In the genomic region with DNA sequence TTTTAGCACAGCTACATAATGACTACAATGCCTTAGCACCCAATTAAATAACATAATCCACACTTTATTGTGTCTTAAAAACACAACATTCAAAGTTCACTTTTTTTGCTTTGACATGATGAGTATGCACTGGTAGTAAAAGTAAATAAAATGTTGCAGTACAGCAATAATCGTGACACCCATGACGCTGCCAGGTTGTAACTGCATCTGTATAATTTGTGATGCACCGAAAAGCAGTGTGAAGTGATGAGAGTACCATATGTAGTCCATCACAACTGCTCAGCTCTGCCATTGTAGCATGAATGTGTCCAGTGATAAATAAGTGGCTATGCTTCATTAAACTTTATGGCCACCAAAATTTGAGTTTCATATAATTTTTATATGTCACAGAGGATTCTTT, we compare ENCODE assay signal across 1 cellular context.
TF ChIP-seq lines count a peak whose summit lies in the region.

No MANE protein-coding gene starts in this region.

TF ChIP-seq in SK-N-SH, 30 proteins besides CTCF, POLR2A, EP300 and RAD21 (continued from another document):
- TF ChIP-seq, protein P1, sequence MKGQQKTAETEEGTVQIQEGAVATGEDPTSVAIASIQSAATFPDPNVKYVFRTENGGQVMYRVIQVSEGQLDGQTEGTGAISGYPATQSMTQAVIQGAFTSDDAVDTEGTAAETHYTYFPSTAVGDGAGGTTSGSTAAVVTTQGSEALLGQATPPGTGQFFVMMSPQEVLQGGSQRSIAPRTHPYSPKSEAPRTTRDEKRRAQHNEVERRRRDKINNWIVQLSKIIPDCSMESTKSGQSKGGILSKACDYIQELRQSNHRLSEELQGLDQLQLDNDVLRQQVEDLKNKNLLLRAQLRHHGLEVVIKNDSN (IDR thresholded peaks at IDR 0.05; ENCODE audit: borderline replicate concordance, low read depth) = no peak
- TF ChIP-seq RFX5 (IDR thresholded peaks at IDR 0.05; ENCODE audit: low read length) (no peak), YY1 (IDR thresholded peaks at IDR 0.05; ENCODE audit: low read depth) (no peak), MXI1 (IDR thresholded peaks at IDR 0.05; ENCODE audit: low read depth, low read length) (no peak), TCF12 (IDR thresholded peaks at IDR 0.05) (no peak), FOXJ3 (CRISPR knock-in tag; IDR thresholded peaks at IDR 0.05) (no peak), FOSL2 (IDR thresholded peaks at IDR 0.05; ENCODE audit: borderline replicate concordance, low read depth) (no peak), RCOR1 (IDR thresholded peaks at IDR 0.05; ENCODE audit: low read length) (no peak)
- TF ChIP-seq, protein P2, sequence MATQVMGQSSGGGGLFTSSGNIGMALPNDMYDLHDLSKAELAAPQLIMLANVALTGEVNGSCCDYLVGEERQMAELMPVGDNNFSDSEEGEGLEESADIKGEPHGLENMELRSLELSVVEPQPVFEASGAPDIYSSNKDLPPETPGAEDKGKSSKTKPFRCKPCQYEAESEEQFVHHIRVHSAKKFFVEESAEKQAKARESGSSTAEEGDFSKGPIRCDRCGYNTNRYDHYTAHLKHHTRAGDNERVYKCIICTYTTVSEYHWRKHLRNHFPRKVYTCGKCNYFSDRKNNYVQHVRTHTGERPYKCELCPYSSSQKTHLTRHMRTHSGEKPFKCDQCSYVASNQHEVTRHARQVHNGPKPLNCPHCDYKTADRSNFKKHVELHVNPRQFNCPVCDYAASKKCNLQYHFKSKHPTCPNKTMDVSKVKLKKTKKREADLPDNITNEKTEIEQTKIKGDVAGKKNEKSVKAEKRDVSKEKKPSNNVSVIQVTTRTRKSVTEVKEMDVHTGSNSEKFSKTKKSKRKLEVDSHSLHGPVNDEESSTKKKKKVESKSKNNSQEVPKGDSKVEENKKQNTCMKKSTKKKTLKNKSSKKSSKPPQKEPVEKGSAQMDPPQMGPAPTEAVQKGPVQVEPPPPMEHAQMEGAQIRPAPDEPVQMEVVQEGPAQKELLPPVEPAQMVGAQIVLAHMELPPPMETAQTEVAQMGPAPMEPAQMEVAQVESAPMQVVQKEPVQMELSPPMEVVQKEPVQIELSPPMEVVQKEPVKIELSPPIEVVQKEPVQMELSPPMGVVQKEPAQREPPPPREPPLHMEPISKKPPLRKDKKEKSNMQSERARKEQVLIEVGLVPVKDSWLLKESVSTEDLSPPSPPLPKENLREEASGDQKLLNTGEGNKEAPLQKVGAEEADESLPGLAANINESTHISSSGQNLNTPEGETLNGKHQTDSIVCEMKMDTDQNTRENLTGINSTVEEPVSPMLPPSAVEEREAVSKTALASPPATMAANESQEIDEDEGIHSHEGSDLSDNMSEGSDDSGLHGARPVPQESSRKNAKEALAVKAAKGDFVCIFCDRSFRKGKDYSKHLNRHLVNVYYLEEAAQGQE (IDR thresholded peaks at IDR 0.05; ENCODE audit: low read depth, low read length) = no peak
- TF ChIP-seq, protein P3, sequence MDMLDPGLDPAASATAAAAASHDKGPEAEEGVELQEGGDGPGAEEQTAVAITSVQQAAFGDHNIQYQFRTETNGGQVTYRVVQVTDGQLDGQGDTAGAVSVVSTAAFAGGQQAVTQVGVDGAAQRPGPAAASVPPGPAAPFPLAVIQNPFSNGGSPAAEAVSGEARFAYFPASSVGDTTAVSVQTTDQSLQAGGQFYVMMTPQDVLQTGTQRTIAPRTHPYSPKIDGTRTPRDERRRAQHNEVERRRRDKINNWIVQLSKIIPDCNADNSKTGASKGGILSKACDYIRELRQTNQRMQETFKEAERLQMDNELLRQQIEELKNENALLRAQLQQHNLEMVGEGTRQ (IDR thresholded peaks at IDR 0.05; ENCODE audit: borderline replicate concordance, low read depth, low read length) = no peak
